In the genomic region with DNA sequence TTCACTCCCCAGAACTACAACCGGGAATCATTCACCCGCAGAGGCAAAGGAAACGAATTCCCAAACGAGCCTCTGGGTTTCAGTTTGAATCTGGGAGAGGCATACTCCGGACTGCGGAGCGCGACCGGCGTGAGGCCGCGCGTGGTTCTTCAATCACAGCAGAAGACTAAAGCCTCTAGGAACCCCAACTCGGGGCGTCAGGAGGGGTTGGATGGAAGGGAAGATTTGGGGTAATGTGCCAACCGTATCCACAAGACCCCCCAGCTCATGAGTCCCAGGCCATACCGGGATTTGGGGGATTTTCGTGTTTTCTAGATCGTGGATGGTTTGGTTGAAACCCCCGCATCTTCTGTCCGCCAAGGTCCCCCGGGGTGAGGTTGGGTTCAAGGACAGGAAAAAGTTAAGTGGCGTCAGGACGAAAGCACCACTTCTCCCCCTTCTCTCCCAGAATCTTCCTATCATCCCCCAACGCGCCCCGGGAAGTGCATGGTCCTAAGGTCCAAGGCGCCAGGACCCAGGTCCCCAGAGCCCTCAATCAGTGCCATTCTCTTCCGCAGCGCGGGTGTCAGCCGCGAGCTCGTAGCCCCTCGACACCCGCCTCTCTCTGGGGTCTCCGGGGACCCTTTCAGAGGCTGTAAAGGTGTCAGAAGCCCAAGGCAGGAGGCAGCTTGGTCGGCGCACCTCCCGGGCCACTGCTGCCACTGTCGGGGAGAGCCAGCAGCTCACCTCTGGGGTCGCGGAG, we compare ENCODE assay signal across 8 cellular contexts. TPM values are rescaled to one million over a fixed set of nuclear protein-coding genes. Genes with fewer than 3 reads are reported as not detected.
A peak's percentile ranks its signal among the peaks of the same experiment; 100 is the strongest.
DNase-seq lines count a peak whose midpoint lies in the region; ATAC-seq and TF ChIP-seq lines count a peak whose summit lies in the region.

No MANE protein-coding gene starts in this region.

- H3K4me3 ChIP-seq in AG04449 (ENCODE audit: low read depth, low read length) (peak overlapping the region; percentile 61), dorsolateral prefrontal cortex (peak overlapping the region; percentile 29 to 76 (median 60)), mucosa of rectum (ENCODE audit: low read length in 2 of 2) (peak overlapping the region; percentile 71 to 78)

- no peaks in the 10 kb centered on the region for H3K36me3 ChIP-seq in mucosa of rectum (ENCODE audit: control insufficient read depth in 2 of 2, insufficient read depth in 2 of 2, low read length in 2 of 2)

- H3K27me3 ChIP-seq in dorsolateral prefrontal cortex = peaks cover 0 to 98% (median 65%) of the 10 kb centered on the region in 45 donors
- peaks cover 39 to 67% of the 10 kb centered on the region in 2 donors for H3K27me3 ChIP-seq in mucosa of rectum (ENCODE audit: control insufficient read depth in 2 of 2, insufficient read depth in 2 of 2, low read length in 2 of 2)

- H3K27ac ChIP-seq in dorsolateral prefrontal cortex (peak overlapping the region in 39 of 59 donors; percentile 16 to 91 (median 74)), mucosa of rectum (ENCODE audit: low read depth in 2 of 2, low read length in 2 of 2) (no peak overlapping the region)

- no peak for TF ChIP-seq CTCF in AG04449 (IDR thresholded peaks at IDR 0.05; ENCODE audit: insufficient read depth, low read length, missing control alignments)
- TF ChIP-seq CTCF in dorsolateral prefrontal cortex (IDR thresholded peaks at IDR 0.05 in 54 of 56, conservative IDR thresholded peaks at IDR 0.05 in 2 of 56; ENCODE audit: low read depth in 1 of 56, partially characterized antibody in 56 of 56) = no peak

- H3K9me3 ChIP-seq in mucosa of rectum (ENCODE audit: control insufficient read depth in 2 of 2, low read length in 2 of 2) = no peaks in the 10 kb centered on the region

- peak overlapping the region in 1 of 2 donors; percentile 48 for H3K9ac ChIP-seq in mucosa of rectum (ENCODE audit: low read depth in 1 of 2, low read length in 2 of 2)

- POLR2A ChIA-PET in AG04449 (lab: Yijun Ruan, JAX) = interaction anchor here (1.1 to 1.8 kb wide), 2 partner anchors 21 to 30 kb away, joined by 3 to 6 read pairs; no protein-coding TSS in a partner anchor

- peaks cover 16 to 30% of the 10 kb centered on the region in 2 donors for H3K4me1 ChIP-seq in mucosa of rectum (ENCODE audit: control insufficient read depth in 2 of 2, insufficient read depth in 2 of 2, low read length in 2 of 2)

- ATAC-seq in HG03442 (IDR thresholded peaks at IDR 0.05; ENCODE audit: unreplicated experiment) = no peak

- intact Hi-C loops in dorsolateral prefrontal cortex (cut with DNase I) = loop anchor here (2.0 to 10.0 kb wide), 2 partner anchors 431 to 495 kb away; no protein-coding TSS in a partner anchor

- DNase-seq in AG04449 (ENCODE audit: low read depth, low spot score) (no peak), M059J (ENCODE audit: low read depth) (peak; percentile 25), dorsolateral prefrontal cortex (no peak), NCI-H2081 (lab: John Stamatoyannopoulos, UW) (no peak), activated gamma-delta T cell treated with Interleukin-2 at 50 U/mL for 16 hours (no peak), NCI-H1048 (lab: John Stamatoyannopoulos, UW) (no peak)

- CTCF ChIA-PET in AG04449 (lab: Yijun Ruan, JAX) = interaction anchor here (0.8 to 3.3 kb wide), 7 partner anchors 17 to 457 kb away, joined by 3 to 27 read pairs (median 9); no protein-coding TSS in a partner anchor

RNA-seq across cellular contexts. Expression of gene MKX, which starts 1.7 kb away (rescaled TPM):
- total RNA-seq in M059J (2014; rRNA removed; shearing (Covaris generic)) = 0.64 and 1.8 TPM in 2 replicates
- total RNA-seq in dorsolateral prefrontal cortex = 10 to 100 TPM in 56 of 120 experiments, 1 to 10 TPM in 64; 4.1 to 16.4 (median 9.8) TPM

Comparison
In these comparisons a context has a peak if more than half of its experiments do, and no peak if none do; other contexts are left out.
1. H3K27ac ChIP-seq: peak in dorsolateral prefrontal cortex (39 of 59); none in mucosa of rectum (0 of 2).
2. Peak in every context shown above with its lines, with median percentiles within 50 percentile points of each other: H3K4me3 ChIP-seq.